Comparison of ENCODE assay signal across 10 cellular contexts in the genomic region with DNA sequence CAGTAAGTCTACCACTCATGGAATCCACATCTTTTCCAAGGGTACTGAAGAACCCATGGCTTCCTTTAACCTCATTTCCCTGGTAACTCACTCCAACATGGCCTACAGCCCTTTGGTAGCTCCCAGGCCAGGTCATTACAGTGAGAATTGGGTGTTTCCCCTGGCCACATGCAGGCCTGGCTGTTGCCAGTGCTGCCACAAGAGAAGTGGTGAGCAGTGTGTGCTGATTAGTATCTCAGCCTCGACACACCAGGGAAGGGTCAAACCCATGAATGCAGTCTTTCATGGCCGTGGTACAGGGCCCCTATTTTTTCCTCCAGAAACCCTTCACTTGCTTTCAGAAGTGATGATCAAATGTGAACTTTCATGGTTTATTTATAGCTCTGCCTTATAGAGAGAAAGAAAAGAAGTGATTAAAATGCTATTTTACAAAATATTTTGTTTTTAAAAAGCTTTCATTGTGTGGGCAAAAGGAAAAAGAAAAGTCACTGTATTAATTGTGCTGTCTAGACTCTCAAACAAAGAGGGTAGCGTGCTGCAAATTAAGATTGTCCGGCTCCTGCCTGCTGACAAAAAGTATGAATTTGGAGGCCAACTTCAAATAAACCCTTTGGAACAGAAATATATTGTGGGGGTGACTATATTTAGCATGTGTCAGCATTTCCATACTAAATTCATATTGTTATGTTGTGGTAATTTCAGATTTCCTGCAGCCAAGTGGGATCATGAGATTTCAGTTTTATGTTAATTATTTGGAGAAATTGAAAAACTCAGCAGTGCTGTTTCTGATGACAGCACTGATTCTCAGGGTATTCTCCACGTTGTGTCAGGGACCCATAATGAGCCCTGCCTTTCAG.
DNase-seq lines count a peak whose midpoint lies in the region; ATAC-seq, FAIRE-seq and TF ChIP-seq lines count a peak whose summit lies in the region.
"Had no signal": no experiment of that assay in that cellular context is flagged by ENCODE, and none has a peak within 500 bp of the region (broad histone marks: within the 10 kb centered on the region; RNA-seq: fewer than 3 reads in every experiment).

No MANE protein-coding gene starts in this region.

- H3K4me2 ChIP-seq in HepG2 (ENCODE audit: low read depth, low read length) = no peak overlapping the region

- CTCF ChIA-PET in HepG2 (lab: Yijun Ruan, JAX; ENCODE audit: low intra/inter-chr PET ratio, low total read pairs) = no interaction called here

- no peak overlapping the region for H2AFZ ChIP-seq in HepG2 (ENCODE audit: low read length)

- TF ChIP-seq POLR2A in HepG2 (IDR thresholded peaks at IDR 0.05; ENCODE audit: insufficient read depth in 1 of 2, low read depth in 2 of 2, low read length in 2 of 2) = no peak

- H3K27me3 ChIP-seq in HepG2 (ENCODE audit: control insufficient read depth in 1 of 2, insufficient read depth in 2 of 2, low read length in 2 of 2) = no peaks in the 10 kb centered on the region

- H4K20me1 ChIP-seq in HepG2 (ENCODE audit: insufficient read depth, low read length) = no peaks in the 10 kb centered on the region

- TF ChIP-seq EP300 in HepG2 (IDR thresholded peaks at IDR 0.05; ENCODE audit: low read depth in 2 of 2, low read length in 2 of 2) (no peak), HepG2 (CRISPR knock-in tag; IDR thresholded peaks at IDR 0.05; ENCODE audit: borderline replicate concordance) (no peak)

- no peak for TF ChIP-seq RAD21 in HepG2 (CRISPR knock-in tag; IDR thresholded peaks at IDR 0.05)

- H3K79me2 ChIP-seq in HepG2 (ENCODE audit: insufficient read depth, low read length) = no peaks in the 10 kb centered on the region

- 91% methylated on average over 5 of the region's 5 CpGs for WGBS in HepG2 (ENCODE audit: low lambda C conversion rate)

- DNase-seq in HepG2 (ENCODE audit: low spot score) = no peak
- DNase-seq in stimulated activated CD4-positive, alpha-beta T cell treated with anti-CD3 and anti-CD28 coated beads, Interleukin-15, amount 100 ng/mL, for 24 hours = no peak
- no peak for DNase-seq in HuH-7.5 (ENCODE audit: low spot score)
- no peak for DNase-seq in hepatic stellate cell (ENCODE audit: low spot score)
- DNase-seq: activated CD8-positive, alpha-beta T cell treated with anti-CD3 and anti-CD28 coated beads, Interleukin-2, amount 10 ng/mL, durations not matched to agents 7 days and 5 days; CD4-positive, CD25-positive, alpha-beta regulatory T cell had no signal

- no peak for FAIRE-seq in HepG2 (lab: Jason Lieb, UNC)

- H3K27ac ChIP-seq in HepG2 (ENCODE audit: extremely low read length, insufficient read depth, low read length) = no peak overlapping the region

- H3K36me3 ChIP-seq in HepG2 (replicated peaks in 1 of 2; ENCODE audit: control insufficient read depth in 1 of 2, insufficient read depth in 2 of 2, low read length in 2 of 2) = no peaks in the 10 kb centered on the region

- intact Hi-C loops in HepG2 (cut with micrococcal nuclease; ENCODE audit: unreplicated experiment) = loop anchor here (10.0 kb wide), 1 partner anchor 828 kb away; no protein-coding TSS in a partner anchor

- no peak overlapping the region for H3K9ac ChIP-seq in HepG2 (ENCODE audit: insufficient read depth, low read depth, low read length)

- TF ChIP-seq CTCF in HepG2 (CRISPR knock-in tag; IDR thresholded peaks at IDR 0.05) = no peak

- BruUV-seq in HepG2 (replicated peaks; lab: Mats Ljungman, UMichigan) = no TSS peak

- POLR2A ChIA-PET in HepG2 (lab: Yijun Ruan, JAX) = no interaction called here

- H3K9me3 ChIP-seq in HepG2 (ENCODE audit: low read length) = no peaks in the 10 kb centered on the region

- in situ Hi-C loops in HepG2 (cut with HindIII; ENCODE audit: extremely low pct_ligation_motif_present, low pct_unique_long_range_greater_than_20kb) = loop anchor here (10.0 kb wide), 1 partner anchor 1008 kb away; no protein-coding TSS in a partner anchor

- no peak overlapping the region for H3K4me3 ChIP-seq in HepG2 (replicated peaks in 1 of 3; ENCODE audit: insufficient read depth in 1 of 3, low read depth in 2 of 3, low read length in 3 of 3)

- peak; percentile 60 for ATAC-seq in GM18499 (IDR thresholded peaks at IDR 0.05; ENCODE audit: insufficient read depth, unreplicated experiment)
- ATAC-seq in GM21526 (IDR thresholded peaks at IDR 0.05; ENCODE audit: low FRiP score, unreplicated experiment) = peak; percentile 66
- ATAC-seq in HG03439 (IDR thresholded peaks at IDR 0.05; ENCODE audit: unreplicated experiment) = peak; percentile 61
- no peak for ATAC-seq in HepG2
- no peak for ATAC-seq in HG02970 (IDR thresholded peaks at IDR 0.05; ENCODE audit: low FRiP score, unreplicated experiment)
- ATAC-seq: activated CD8-positive, alpha-beta T cell treated with anti-CD3 and anti-CD28 coated beads, Interleukin-2, amount 10 ng/mL, durations not matched to agents 7 days and 5 days had no signal

- peaks cover 10% of the 10 kb centered on the region for H3K4me1 ChIP-seq in HepG2 (ENCODE audit: insufficient read depth, low read length)

TF ChIP-seq in HepG2, 621 proteins besides CTCF, POLR2A, EP300 and RAD21:
- TF ChIP-seq MED13 (CRISPR knock-in tag; IDR thresholded peaks at IDR 0.05) (no peak), MAFF (IDR thresholded peaks at IDR 0.05; ENCODE audit: low read depth, low read length) (peak; percentile 88), MAFK (conservative IDR thresholded peaks at IDR 0.05 in 1 of 2, IDR thresholded peaks at IDR 0.05 in 1 of 2; ENCODE audit: low read length in 2 of 2) (peak; percentile 85 to 95)

Comparison
In these comparisons a context has a peak if more than half of its experiments do, and no peak if none do; other contexts are left out.
1. ATAC-seq: peak in GM18499 (single experiment), GM21526 (single experiment) and HG03439 (single experiment); none in HepG2 (single experiment) and HG02970 (single experiment).